ENCODE assay signal across 8 cellular contexts in genomic region chr18:25350561-25351201, GRCh38. TPM values are rescaled to one million over a fixed set of nuclear protein-coding genes. Genes with fewer than 3 reads are reported as not detected.
DNase-seq lines count a peak whose midpoint lies in the region; ATAC-seq, FAIRE-seq and TF ChIP-seq lines count a peak whose summit lies in the region.

No MANE protein-coding gene starts in this region.

- 3% methylated on average over 73 of the region's 73 CpGs for WGBS in liver
- WGBS in HepG2 (ENCODE audit: low lambda C conversion rate): 92% methylated on average over 73 of the region's 73 CpGs
- 1% methylated on average over 73 of the region's 73 CpGs for WGBS in heart left ventricle, 4 donors
- 0 to 1% (median 0%) methylated on average over 72 to 73 of the region's 73 CpGs for WGBS in ovary, 3 donors

- TF ChIP-seq EP300 in HepG2 (IDR thresholded peaks at IDR 0.05; ENCODE audit: low read depth in 2 of 2, low read length in 2 of 2): no peak
- no peak for TF ChIP-seq EP300 in HepG2 (CRISPR knock-in tag; IDR thresholded peaks at IDR 0.05; ENCODE audit: borderline replicate concordance)
- no peak for TF ChIP-seq EP300 in ovary (IDR thresholded peaks at IDR 0.05)

- no peaks in the 10 kb centered on the region for H3K79me2 ChIP-seq in HepG2 (ENCODE audit: insufficient read depth, low read length)

- BruUV-seq in HepG2 (replicated peaks; lab: Mats Ljungman, UMichigan): no TSS peak

- H3K9me3 Mint-ChIP-seq in IgD-negative memory B cell: peaks cover 0 to 11% (median 2%) of the 10 kb centered on the region in 3 donors
- peaks cover 4% of the 10 kb centered on the region for H3K9me3 Mint-ChIP-seq in activated naive CD8-positive, alpha-beta T cell treated with anti-CD3 and anti-CD28 coated beads, Interleukin-2, amount 50 U/mL, for 24 hours

- no peak for TF ChIP-seq RAD21 in liver (IDR thresholded peaks at IDR 0.05)
- TF ChIP-seq RAD21 in HepG2 (CRISPR knock-in tag; IDR thresholded peaks at IDR 0.05): no peak

- DNase-seq in HepG2 (ENCODE audit: low spot score) (no peak), heart left ventricle (peak; percentile 59 to 80 (median 71)), ovary (peak; percentile 76 to 84 (median 81))
- DNase-seq in activated naive CD8-positive, alpha-beta T cell treated with anti-CD3 and anti-CD28 coated beads, Interleukin-2, amount 50 U/mL, for 24 hours: peak; percentile 10

- ATAC-seq in HepG2 (no peak), heart left ventricle (peak; percentile 30 to 66 (median 64)), GM18867 (IDR thresholded peaks at IDR 0.05; ENCODE audit: unreplicated experiment) (no peak), HG03457 (IDR thresholded peaks at IDR 0.05; ENCODE audit: unreplicated experiment) (no peak)
- no peak for ATAC-seq in activated naive CD8-positive, alpha-beta T cell treated with anti-CD3 and anti-CD28 coated beads, Interleukin-2, amount 50 U/mL, for 24 hours

- H3K27ac ChIP-seq in liver (ENCODE audit: low read depth in 1 of 2, low read length in 2 of 2): peak overlapping the region; percentile 59 to 69
- no peak overlapping the region for H3K27ac ChIP-seq in HepG2 (ENCODE audit: extremely low read length, insufficient read depth, low read length)
- H3K27ac ChIP-seq in heart left ventricle: peak overlapping the region; percentile 80 to 95 (median 91)
- H3K27ac ChIP-seq in ovary: peak overlapping the region; percentile 98

- H3K27ac Mint-ChIP-seq in IgD-negative memory B cell: peak overlapping the region; percentile 27 to 92 (median 80)
- no peak overlapping the region for H3K27ac Mint-ChIP-seq in activated naive CD8-positive, alpha-beta T cell treated with anti-CD3 and anti-CD28 coated beads, Interleukin-2, amount 50 U/mL, for 24 hours

- no peaks in the 10 kb centered on the region for H3K36me3 ChIP-seq in liver (ENCODE audit: control insufficient read depth in 4 of 4, insufficient read depth in 3 of 4, low read depth in 1 of 4, low read length in 3 of 4)
- H3K36me3 ChIP-seq in HepG2 (replicated peaks in 1 of 2; ENCODE audit: control insufficient read depth in 1 of 2, insufficient read depth in 2 of 2, low read length in 2 of 2): no peaks in the 10 kb centered on the region
- no peaks in the 10 kb centered on the region for H3K36me3 ChIP-seq in heart left ventricle
- H3K36me3 ChIP-seq in ovary: no peaks in the 10 kb centered on the region

- in situ Hi-C loops in HepG2 (cut with HindIII; ENCODE audit: extremely low pct_ligation_motif_present, low pct_unique_long_range_greater_than_20kb): no loop called here

- peak overlapping the region; percentile 43 to 93 (median 86) for H3K4me3 Mint-ChIP-seq in IgD-negative memory B cell
- H3K4me3 Mint-ChIP-seq in activated naive CD8-positive, alpha-beta T cell treated with anti-CD3 and anti-CD28 coated beads, Interleukin-2, amount 50 U/mL, for 24 hours: peak overlapping the region; percentile 77

- H3K4me1 Mint-ChIP-seq in IgD-negative memory B cell: peaks cover 0 to 9% (median 7%) of the 10 kb centered on the region in 3 donors
- H3K4me1 Mint-ChIP-seq in activated naive CD8-positive, alpha-beta T cell treated with anti-CD3 and anti-CD28 coated beads, Interleukin-2, amount 50 U/mL, for 24 hours: peaks cover 16% of the 10 kb centered on the region

- CTCF ChIA-PET in HepG2 (lab: Yijun Ruan, JAX; ENCODE audit: low intra/inter-chr PET ratio, low total read pairs): no interaction called here

- no peak overlapping the region for H2AFZ ChIP-seq in HepG2 (ENCODE audit: low read length)

- peak overlapping the region in 2 of 3 donors; percentile 64 to 81 for H3K4me3 ChIP-seq in liver (ENCODE audit: low read depth in 1 of 3, low read length in 3 of 3)
- H3K4me3 ChIP-seq in HepG2 (replicated peaks in 1 of 3; ENCODE audit: insufficient read depth in 1 of 3, low read depth in 2 of 3, low read length in 3 of 3): no peak overlapping the region
- peak overlapping the region; percentile 52 to 89 (median 78) for H3K4me3 ChIP-seq in heart left ventricle
- peak overlapping the region; percentile 78 for H3K4me3 ChIP-seq in ovary

- no peak for FAIRE-seq in HepG2 (lab: Jason Lieb, UNC)

- H3K9me3 ChIP-seq in liver (ENCODE audit: control insufficient read depth in 4 of 4, low read length in 3 of 4) (no peaks in the 10 kb centered on the region), HepG2 (ENCODE audit: low read length) (no peaks in the 10 kb centered on the region), heart left ventricle (no peaks in the 10 kb centered on the region), ovary (no peaks in the 10 kb centered on the region)

- no peaks in the 10 kb centered on the region for H4K20me1 ChIP-seq in HepG2 (ENCODE audit: insufficient read depth, low read length)

- H3K27me3 ChIP-seq in liver (ENCODE audit: control insufficient read depth in 4 of 4, insufficient read depth in 4 of 4, low read length in 3 of 4) (peaks cover 0 to 9% (median 5%) of the 10 kb centered on the region in 4 donors), HepG2 (ENCODE audit: control insufficient read depth in 1 of 2, insufficient read depth in 2 of 2, low read length in 2 of 2) (peaks cover 0 to 8% of the 10 kb centered on the region in 2 experiments; a peak in 1 of 5 replicates), heart left ventricle (peaks cover 0 to 33% (median 0%) of the 10 kb centered on the region in 9 donors), ovary (no peaks in the 10 kb centered on the region)

- H3K4me1 ChIP-seq in liver (ENCODE audit: control insufficient read depth in 4 of 4, insufficient read depth in 4 of 4, low read length in 3 of 4) (peaks cover 13 to 22% (median 18%) of the 10 kb centered on the region in 4 donors), HepG2 (ENCODE audit: insufficient read depth, low read length) (no peaks in the 10 kb centered on the region), heart left ventricle (peaks cover 0 to 34% (median 14%) of the 10 kb centered on the region in 12 donors), ovary (ENCODE audit: insufficient read depth) (peaks cover 2% of the 10 kb centered on the region)

- H3K36me3 Mint-ChIP-seq in IgD-negative memory B cell: no peaks in the 10 kb centered on the region
- H3K36me3 Mint-ChIP-seq in activated naive CD8-positive, alpha-beta T cell treated with anti-CD3 and anti-CD28 coated beads, Interleukin-2, amount 50 U/mL, for 24 hours (ENCODE audit: low read depth): no peaks in the 10 kb centered on the region

- TF ChIP-seq POLR2A in HepG2 (IDR thresholded peaks at IDR 0.05; ENCODE audit: insufficient read depth in 1 of 2, low read depth in 2 of 2, low read length in 2 of 2): no peak
- no peak for TF ChIP-seq POLR2A in heart left ventricle (IDR thresholded peaks at IDR 0.05)
- TF ChIP-seq POLR2A in ovary (IDR thresholded peaks at IDR 0.05): peak; percentile 53

- TF ChIP-seq CTCF in liver (IDR thresholded peaks at IDR 0.05; ENCODE audit: low read depth, low read length, missing input control): no peak
- no peak for TF ChIP-seq CTCF in HepG2 (CRISPR knock-in tag; IDR thresholded peaks at IDR 0.05)
- no peak for TF ChIP-seq CTCF in heart left ventricle (IDR thresholded peaks at IDR 0.05)
- peak in 1 of 3 donors; percentile 6 for TF ChIP-seq CTCF in ovary (IDR thresholded peaks at IDR 0.05)

- POLR2A ChIA-PET in HepG2 (lab: Yijun Ruan, JAX): no interaction called here

- peaks cover 28% of the 10 kb centered on the region for H3K27me3 Mint-ChIP-seq in IgD-negative memory B cell
- H3K27me3 Mint-ChIP-seq in activated naive CD8-positive, alpha-beta T cell treated with anti-CD3 and anti-CD28 coated beads, Interleukin-2, amount 50 U/mL, for 24 hours: peaks cover 72% of the 10 kb centered on the region

- H3K9ac ChIP-seq in liver (ENCODE audit: low read depth in 1 of 2, low read length in 2 of 2): no peak overlapping the region
- no peak overlapping the region for H3K9ac ChIP-seq in HepG2 (ENCODE audit: insufficient read depth, low read depth, low read length)

- intact Hi-C loops in HepG2 (cut with micrococcal nuclease; ENCODE audit: unreplicated experiment) (no loop called here), heart left ventricle (cut with DNase I) (loop anchor here in 8 of 10 donors (2.0 to 10.0 kb wide), 16 partner anchors 63 to 953 kb away; partner anchors contain the start of gene OSBPL1A (in 1 of the 8)), ovary (cut with DNase I) (loop anchor here in 3 of 4 donors (2.0 to 10.0 kb wide), 2 partner anchors 120 to 476 kb away; no protein-coding TSS in a partner anchor)

- no peak overlapping the region for H3K4me2 ChIP-seq in HepG2 (ENCODE audit: low read depth, low read length)

TF ChIP-seq in liver, 16 proteins besides CTCF, POLR2A, EP300 and RAD21 (continues in another document):
- TF ChIP-seq FOXA1 (IDR thresholded peaks at IDR 0.05): no peak

TF ChIP-seq in HepG2, 621 proteins besides CTCF, POLR2A, EP300 and RAD21 (continues in another document):
- TF ChIP-seq FOSL1 (CRISPR knock-in tag; IDR thresholded peaks at IDR 0.05; ENCODE audit: borderline replicate concordance) (no peak), ZNF792 (CRISPR knock-in tag; IDR thresholded peaks at IDR 0.05) (no peak)

RNA-seq across cellular contexts. Expression of gene ZNF521, which starts 1.3 kb away (rescaled TPM):
- total RNA-seq in liver: 1 to 10 TPM; 2.3 to 3.7 TPM
- under 1 TPM; 0.50 to 0.75 TPM for polyA plus RNA-seq in liver
- 0.02 TPM in 1 of 2 replicates, not detected in the other for total RNA-seq in HepG2 (2016; rRNA removed; fragmentation: Illumina TruSeq; extraction: Trizol)
- not detected in 2 replicates for total RNA-seq in HepG2 (2016; cell fraction: cytosol; rRNA removed; fragmentation: Illumina TruSeq; extraction: Trizol; ENCODE audit: low read depth)
- not detected in 2 replicates for total RNA-seq in HepG2 (2016; cell fraction: insoluble cytoplasmic fraction; rRNA removed; fragmentation: Illumina TruSeq; extraction: Trizol)
- total RNA-seq in HepG2 (2016; cell fraction: membrane; rRNA removed; fragmentation: Illumina TruSeq; extraction: Trizol): not detected in 2 replicates
- not detected in 2 replicates for total RNA-seq in HepG2 (2016; cell fraction: nucleus; rRNA removed; fragmentation: Illumina TruSeq; extraction: Trizol)
- not detected in 2 replicates for polyA plus RNA-seq in HepG2 (2011; rRNA removed)
- not detected in 2 replicates for polyA plus RNA-seq in HepG2 (2011; cell fraction: cytosol; rRNA removed)
- polyA plus RNA-seq in HepG2 (2011; cell fraction: nucleus; rRNA removed): not detected in 2 replicates
- polyA plus RNA-seq in HepG2 (2012): not detected in 2 replicates
- polyA plus RNA-seq in HepG2 (2016; cell fraction: cytosol; fragmentation: Illumina TruSeq; extraction: Trizol; ENCODE audit: low read depth): not detected in 2 replicates
- not detected in 2 replicates for polyA plus RNA-seq in HepG2 (2016; cell fraction: insoluble cytoplasmic fraction; fragmentation: Illumina TruSeq; extraction: Trizol; ENCODE audit: low read depth)
- polyA plus RNA-seq in HepG2 (2016; cell fraction: membrane; fragmentation: Illumina TruSeq; extraction: Trizol; ENCODE audit: low read depth): not detected in 2 replicates
- polyA plus RNA-seq in HepG2 (2016; cell fraction: nucleus; fragmentation: Illumina TruSeq; extraction: Trizol; ENCODE audit: insufficient read depth, low read depth): not detected in 2 replicates
- polyA minus RNA-seq in HepG2 (2011; rRNA and poly(A)+ RNA removed; ENCODE audit: low replicate concordance): 0.04 and 0.05 TPM in 2 replicates
- polyA minus RNA-seq in HepG2 (2011; cell fraction: cytosol; rRNA and poly(A)+ RNA removed): not detected in 2 replicates
- not detected in 2 replicates for polyA minus RNA-seq in HepG2 (2011; cell fraction: nucleus; rRNA and poly(A)+ RNA removed)
- not detected for polyA plus RNA-seq in IgD-negative memory B cell
- 10 to 100 TPM; 12.2 to 24.4 (median 15.2) TPM for total RNA-seq in heart left ventricle
- polyA plus RNA-seq in heart left ventricle: 1 to 10 TPM; 1.5 to 6.4 TPM
- 10 to 100 TPM; 38.7 to 51.3 (median 44.5) TPM for total RNA-seq in ovary
- polyA plus RNA-seq in ovary: 10 to 100 TPM; 24.3 to 26.1 TPM

Comparison
In these comparisons a context has a peak if more than half of its experiments do, and no peak if none do; other contexts are left out.
1. H3K4me3 ChIP-seq: peak in liver (2 of 3), heart left ventricle (12 of 12) and ovary (single experiment); none in HepG2 (0 of 3).
2. ATAC-seq: peak in heart left ventricle (4 of 4); none in HepG2 (single experiment), activated naive CD8-positive, alpha-beta T cell treated with anti-CD3 and anti-CD28 coated beads, Interleukin-2, amount 50 U/mL, for 24 hours (single experiment), GM18867 (single experiment) and HG03457 (single experiment).